Comparison of ENCODE assay signal across 1 cellular context in the genomic region with DNA sequence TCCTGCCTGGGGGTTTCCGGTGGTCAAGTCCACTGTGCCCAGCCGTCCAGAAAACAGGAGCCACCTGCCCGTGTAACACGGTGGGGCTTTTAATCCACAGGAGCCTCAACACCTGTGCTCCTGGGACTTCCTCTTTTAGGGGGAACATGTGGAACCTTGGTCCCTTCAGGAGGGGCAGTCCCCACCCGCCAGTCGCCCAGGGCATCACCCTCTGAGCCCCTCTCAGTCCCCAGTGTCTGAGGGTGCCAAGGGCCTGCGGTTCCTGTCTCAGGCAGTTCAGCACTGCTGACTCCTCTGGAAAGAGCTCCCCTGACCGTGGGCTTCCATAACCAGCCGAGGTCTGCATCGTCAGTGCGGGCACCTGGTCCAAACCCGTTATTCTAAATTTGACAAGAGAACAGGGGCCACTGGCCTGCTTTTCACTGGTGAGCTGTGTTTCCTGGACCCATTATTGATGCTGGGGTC.
TF ChIP-seq lines count a peak whose summit lies in the region.

No MANE protein-coding gene starts in this region.

TF ChIP-seq in GM12878, 131 proteins besides CTCF, POLR2A, EP300 and RAD21:
- TF ChIP-seq POU2F2 (IDR thresholded peaks at IDR 0.05; ENCODE audit: borderline replicate concordance, low read depth, low read length): no peak
- no peak for TF ChIP-seq POLR2AphosphoS2 (IDR thresholded peaks at IDR 0.05; ENCODE audit: low read depth, low read length)
- TF ChIP-seq SPI1 (IDR thresholded peaks at IDR 0.05; ENCODE audit: borderline replicate concordance, insufficient read depth, low read depth, low read length): peak; percentile 17; the same call in 1 of the 2 replicates
- TF ChIP-seq CREB1 (IDR thresholded peaks at IDR 0.05; ENCODE audit: low read depth): no peak
- TF ChIP-seq JUNB (IDR thresholded peaks at IDR 0.05): no peak
- TF ChIP-seq, protein P1, sequence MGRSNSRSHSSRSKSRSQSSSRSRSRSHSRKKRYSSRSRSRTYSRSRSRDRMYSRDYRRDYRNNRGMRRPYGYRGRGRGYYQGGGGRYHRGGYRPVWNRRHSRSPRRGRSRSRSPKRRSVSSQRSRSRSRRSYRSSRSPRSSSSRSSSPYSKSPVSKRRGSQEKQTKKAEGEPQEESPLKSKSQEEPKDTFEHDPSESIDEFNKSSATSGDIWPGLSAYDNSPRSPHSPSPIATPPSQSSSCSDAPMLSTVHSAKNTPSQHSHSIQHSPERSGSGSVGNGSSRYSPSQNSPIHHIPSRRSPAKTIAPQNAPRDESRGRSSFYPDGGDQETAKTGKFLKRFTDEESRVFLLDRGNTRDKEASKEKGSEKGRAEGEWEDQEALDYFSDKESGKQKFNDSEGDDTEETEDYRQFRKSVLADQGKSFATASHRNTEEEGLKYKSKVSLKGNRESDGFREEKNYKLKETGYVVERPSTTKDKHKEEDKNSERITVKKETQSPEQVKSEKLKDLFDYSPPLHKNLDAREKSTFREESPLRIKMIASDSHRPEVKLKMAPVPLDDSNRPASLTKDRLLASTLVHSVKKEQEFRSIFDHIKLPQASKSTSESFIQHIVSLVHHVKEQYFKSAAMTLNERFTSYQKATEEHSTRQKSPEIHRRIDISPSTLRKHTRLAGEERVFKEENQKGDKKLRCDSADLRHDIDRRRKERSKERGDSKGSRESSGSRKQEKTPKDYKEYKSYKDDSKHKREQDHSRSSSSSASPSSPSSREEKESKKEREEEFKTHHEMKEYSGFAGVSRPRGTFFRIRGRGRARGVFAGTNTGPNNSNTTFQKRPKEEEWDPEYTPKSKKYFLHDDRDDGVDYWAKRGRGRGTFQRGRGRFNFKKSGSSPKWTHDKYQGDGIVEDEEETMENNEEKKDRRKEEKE (IDR thresholded peaks at IDR 0.05): no peak
- TF ChIP-seq ZSCAN29 (IDR thresholded peaks at IDR 0.05): no peak
- TF ChIP-seq, protein P2, sequence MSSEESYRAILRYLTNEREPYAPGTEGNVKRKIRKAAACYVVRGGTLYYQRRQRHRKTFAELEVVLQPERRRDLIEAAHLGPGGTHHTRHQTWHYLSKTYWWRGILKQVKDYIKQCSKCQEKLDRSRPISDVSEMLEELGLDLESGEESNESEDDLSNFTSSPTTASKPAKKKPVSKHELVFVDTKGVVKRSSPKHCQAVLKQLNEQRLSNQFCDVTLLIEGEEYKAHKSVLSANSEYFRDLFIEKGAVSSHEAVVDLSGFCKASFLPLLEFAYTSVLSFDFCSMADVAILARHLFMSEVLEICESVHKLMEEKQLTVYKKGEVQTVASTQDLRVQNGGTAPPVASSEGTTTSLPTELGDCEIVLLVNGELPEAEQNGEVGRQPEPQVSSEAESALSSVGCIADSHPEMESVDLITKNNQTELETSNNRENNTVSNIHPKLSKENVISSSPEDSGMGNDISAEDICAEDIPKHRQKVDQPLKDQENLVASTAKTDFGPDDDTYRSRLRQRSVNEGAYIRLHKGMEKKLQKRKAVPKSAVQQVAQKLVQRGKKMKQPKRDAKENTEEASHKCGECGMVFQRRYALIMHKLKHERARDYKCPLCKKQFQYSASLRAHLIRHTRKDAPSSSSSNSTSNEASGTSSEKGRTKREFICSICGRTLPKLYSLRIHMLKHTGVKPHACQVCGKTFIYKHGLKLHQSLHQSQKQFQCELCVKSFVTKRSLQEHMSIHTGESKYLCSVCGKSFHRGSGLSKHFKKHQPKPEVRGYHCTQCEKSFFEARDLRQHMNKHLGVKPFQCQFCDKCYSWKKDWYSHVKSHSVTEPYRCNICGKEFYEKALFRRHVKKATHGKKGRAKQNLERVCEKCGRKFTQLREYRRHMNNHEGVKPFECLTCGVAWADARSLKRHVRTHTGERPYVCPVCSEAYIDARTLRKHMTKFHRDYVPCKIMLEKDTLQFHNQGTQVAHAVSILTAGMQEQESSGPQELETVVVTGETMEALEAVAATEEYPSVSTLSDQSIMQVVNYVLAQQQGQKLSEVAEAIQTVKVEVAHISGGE (CRISPR knock-in tag; IDR thresholded peaks at IDR 0.05): no peak
